20 cellular contexts compared by ENCODE assay signal in genomic region chr20:57802877-57803717, GRCh38.
A peak's percentile ranks its signal among the peaks of the same experiment; 100 is the strongest.
DNase-seq lines count a peak whose midpoint lies in the region; ATAC-seq and TF ChIP-seq lines count a peak whose summit lies in the region.
"Had no signal": no experiment of that assay in that cellular context is flagged by ENCODE, and none has a peak within 500 bp of the region (broad histone marks: within the 10 kb centered on the region; RNA-seq: fewer than 3 reads in every experiment).

No MANE protein-coding gene starts in this region.

- H3K9me3 ChIP-seq in SK-N-SH (no peaks in the 10 kb centered on the region), RWPE2 (ENCODE audit: severe bottlenecking) (no peaks in the 10 kb centered on the region), osteoblast (ENCODE audit: low read depth, low read length) (no peaks in the 10 kb centered on the region)
- H3K9me3 ChIP-seq: BLaER1 treated with 17β-estradiol and CSF1 and Interleukin-3, amounts not matched to agents 10 nM and 100 nM; HAP-1 had no signal

- no peaks in the 10 kb centered on the region for H4K20me1 ChIP-seq in SK-N-SH (ENCODE audit: insufficient read depth)
- H4K20me1 ChIP-seq in osteoblast (ENCODE audit: insufficient read depth, low read length): no peaks in the 10 kb centered on the region
- H4K20me1 ChIP-seq: BLaER1 treated with 17β-estradiol and CSF1 and Interleukin-3, amounts not matched to agents 10 nM and 100 nM had no signal

- H3K4me1 Mint-ChIP-seq in glutamatergic neuron (ENCODE audit: low read depth, unreplicated experiment): peaks cover 27% of the 10 kb centered on the region

- H3K36me3 ChIP-seq in SK-N-SH (replicated peaks in 1 of 2; ENCODE audit: control insufficient read depth in 1 of 2, insufficient read depth in 2 of 2, low read length in 1 of 2) (no peaks in the 10 kb centered on the region), RWPE2 (ENCODE audit: low read depth) (no peaks in the 10 kb centered on the region), osteoblast (ENCODE audit: insufficient read depth, low read length) (no peaks in the 10 kb centered on the region)
- H3K36me3 ChIP-seq: BLaER1 treated with 17β-estradiol and CSF1 and Interleukin-3, amounts not matched to agents 10 nM and 100 nM; HAP-1 had no signal

- peak overlapping the region; percentile 22 for H3K4me3 Mint-ChIP-seq in glutamatergic neuron (ENCODE audit: unreplicated experiment)
- H3K4me3 Mint-ChIP-seq: CD8-positive, alpha-beta T cell had no signal

- H3K4me3 ChIP-seq in SK-N-SH (ENCODE audit: low read depth in 2 of 2, low read length in 1 of 2) (no peak overlapping the region), RWPE2 (ENCODE audit: severe bottlenecking) (no peak overlapping the region), osteoblast (ENCODE audit: insufficient read depth, low read length) (no peak overlapping the region)
- H3K4me3 ChIP-seq: BLaER1 treated with 17β-estradiol and CSF1 and Interleukin-3, amounts not matched to agents 10 nM and 100 nM; GM12878; HAP-1 had no signal

- H3K79me2 ChIP-seq in SK-N-SH (ENCODE audit: insufficient read depth): no peaks in the 10 kb centered on the region
- no peaks in the 10 kb centered on the region for H3K79me2 ChIP-seq in osteoblast (ENCODE audit: insufficient read depth, low read length)

- H3K4me2 ChIP-seq in SK-N-SH (no peak overlapping the region), osteoblast (ENCODE audit: insufficient read depth, low read length) (no peak overlapping the region)

- no peak for TF ChIP-seq EP300 in SK-N-SH (IDR thresholded peaks at IDR 0.05; ENCODE audit: borderline replicate concordance in 1 of 2, low read depth in 1 of 2, low read length in 1 of 2)

- H3F3A ChIP-seq in SK-N-SH (replicated peaks; ENCODE audit: insufficient read depth): no peaks in the 10 kb centered on the region

- no peaks in the 10 kb centered on the region for H3K9me2 ChIP-seq in SK-N-SH

- no peak for TF ChIP-seq CTCF in SK-N-SH (IDR thresholded peaks at IDR 0.05)
- TF ChIP-seq CTCF in RWPE2 (IDR thresholded peaks at IDR 0.05; ENCODE audit: poor library complexity, severe bottlenecking): no peak
- peak; percentile 5 for TF ChIP-seq CTCF in glutamatergic neuron (IDR thresholded peaks at IDR 0.05; ENCODE audit: partially characterized antibody, unreplicated experiment)
- TF ChIP-seq CTCF in osteoblast (IDR thresholded peaks at IDR 0.05; ENCODE audit: extremely low read depth, low read depth, low read length): no peak

- CTCF ChIA-PET in SK-N-SH (lab: Yijun Ruan, JAX): interaction anchor here (0.8 to 1.0 kb wide), 2 partner anchors 207 kb away, joined by 3 read pairs; no protein-coding TSS in a partner anchor

- H3K27me3 ChIP-seq in SK-N-SH (ENCODE audit: insufficient read depth) (no peaks in the 10 kb centered on the region), RWPE2 (ENCODE audit: insufficient read depth, poor library complexity, severe bottlenecking) (no peaks in the 10 kb centered on the region), osteoblast (ENCODE audit: insufficient read depth, low read length) (peaks cover 12% of the 10 kb centered on the region)
- H3K27me3 ChIP-seq: BLaER1 treated with 17β-estradiol and CSF1 and Interleukin-3, amounts not matched to agents 10 nM and 100 nM had no signal

- ATAC-seq in SK-N-SH treated with all-trans-retinoic acid at 6 μM for 48 hours (no peak), RWPE2 (ENCODE audit: low read depth) (0 out of 3 replicates have a peak, but pooled peaks have one; percentile 4), GM18498 (IDR thresholded peaks at IDR 0.05; ENCODE audit: unreplicated experiment) (no peak), HG03460 (IDR thresholded peaks at IDR 0.05; ENCODE audit: unreplicated experiment) (no peak)
- ATAC-seq: CD8-positive, alpha-beta T cell; GM12878; Panc1 had no signal

- no peak overlapping the region; a peak in 1 of 4 replicates for H3K27ac ChIP-seq in SK-N-SH (ENCODE audit: low read depth in 2 of 2, low read length in 1 of 2)
- no peak overlapping the region for H3K27ac ChIP-seq in RWPE2 (ENCODE audit: poor library complexity, severe bottlenecking)
- no peak overlapping the region for H3K27ac ChIP-seq in osteoblast (ENCODE audit: low read depth, low read length)
- H3K27ac ChIP-seq: 22Rv1; BLaER1 treated with 17β-estradiol and CSF1 and Interleukin-3, amounts not matched to agents 10 nM and 100 nM had no signal

- H3K27me3 Mint-ChIP-seq in glutamatergic neuron (ENCODE audit: unreplicated experiment): peaks cover 17% of the 10 kb centered on the region

- no peak for TF ChIP-seq RAD21 in SK-N-SH (IDR thresholded peaks at IDR 0.05; ENCODE audit: low read length)

- WGBS in SK-N-SH (ENCODE audit: low lambda C conversion rate): 83% methylated on average over 11 of the region's 14 CpGs

- POLR2A ChIA-PET in SK-N-SH (lab: Yijun Ruan, JAX): interaction anchor here (0.8 kb wide), 1 partner anchor 93 kb away, joined by 4 read pairs; the partner anchor contains the start of gene PMEPA1

- H3K9ac ChIP-seq in SK-N-SH: no peak overlapping the region
- H3K9ac ChIP-seq: BLaER1 treated with 17β-estradiol and CSF1 and Interleukin-3, amounts not matched to agents 10 nM and 100 nM had no signal

- peaks cover 0 to 33% of the 10 kb centered on the region in 2 experiments; a peak in 1 of 4 replicates for H3K4me1 ChIP-seq in SK-N-SH (ENCODE audit: control insufficient read depth in 1 of 2, insufficient read depth in 2 of 2, low read depth in 1 of 2, low read length in 1 of 2)
- H3K4me1 ChIP-seq in RWPE2 (ENCODE audit: insufficient read depth, poor library complexity, severe bottlenecking): no peaks in the 10 kb centered on the region
- H3K4me1 ChIP-seq in osteoblast (ENCODE audit: insufficient read depth, low read length): no peaks in the 10 kb centered on the region
- H3K4me1 ChIP-seq: HAP-1 had no signal

- no peaks in the 10 kb centered on the region for H3K36me3 Mint-ChIP-seq in glutamatergic neuron (ENCODE audit: unreplicated experiment)
- H3K36me3 Mint-ChIP-seq: CD8-positive, alpha-beta T cell had no signal

- H2AFZ ChIP-seq in SK-N-SH (ENCODE audit: low read depth) (no peak overlapping the region), osteoblast (ENCODE audit: low read length) (no peak overlapping the region)

- peaks cover 2% of the 10 kb centered on the region for H3K9me3 Mint-ChIP-seq in glutamatergic neuron (ENCODE audit: unreplicated experiment)
- H3K9me3 Mint-ChIP-seq: CD8-positive, alpha-beta T cell had no signal

- no peak overlapping the region for H3K27ac Mint-ChIP-seq in glutamatergic neuron (ENCODE audit: unreplicated experiment)
- H3K27ac Mint-ChIP-seq: CD8-positive, alpha-beta T cell had no signal

- DNase-seq in SK-N-SH (peak; percentile 60), RWPE2 (ENCODE audit: low spot score) (peak; percentile 75), glutamatergic neuron (no peak), osteoblast (ENCODE audit: insufficient read length, low spot score, missing footprints) (peak; percentile 83), NCI-H1417 (lab: John Stamatoyannopoulos, UW) (no peak)
- DNase-seq: CD8-positive, alpha-beta T cell; DND-41; Kasumi-1; NCI-H1417 treated with DMSO at 0.1 percent for 48 hours; NCI-H187 treated with DMSO at 0.1 percent for 48 hours; NCI-H2227 treated with DMSO at 0.1 percent for 48 hours; NCI-H510A had no signal

TF ChIP-seq in SK-N-SH treated with all-trans-retinoic acid at 6 μM for 48 hours, 23 proteins besides CTCF, POLR2A, EP300 and RAD21:
- no peak for TF ChIP-seq ISL1 (CRISPR knock-in tag; IDR thresholded peaks at IDR 0.05)
- TF ChIP-seq ZNF70 (CRISPR knock-in tag; IDR thresholded peaks at IDR 0.05): no peak
- TF ChIP-seq BACH2 (CRISPR knock-in tag; IDR thresholded peaks at IDR 0.05; ENCODE audit: borderline replicate concordance): no peak
- no peak for TF ChIP-seq CREB5 (CRISPR knock-in tag; IDR thresholded peaks at IDR 0.05; ENCODE audit: low read depth)
- no peak for TF ChIP-seq CSDC2 (CRISPR knock-in tag; IDR thresholded peaks at IDR 0.05)
- TF ChIP-seq, protein P1, sequence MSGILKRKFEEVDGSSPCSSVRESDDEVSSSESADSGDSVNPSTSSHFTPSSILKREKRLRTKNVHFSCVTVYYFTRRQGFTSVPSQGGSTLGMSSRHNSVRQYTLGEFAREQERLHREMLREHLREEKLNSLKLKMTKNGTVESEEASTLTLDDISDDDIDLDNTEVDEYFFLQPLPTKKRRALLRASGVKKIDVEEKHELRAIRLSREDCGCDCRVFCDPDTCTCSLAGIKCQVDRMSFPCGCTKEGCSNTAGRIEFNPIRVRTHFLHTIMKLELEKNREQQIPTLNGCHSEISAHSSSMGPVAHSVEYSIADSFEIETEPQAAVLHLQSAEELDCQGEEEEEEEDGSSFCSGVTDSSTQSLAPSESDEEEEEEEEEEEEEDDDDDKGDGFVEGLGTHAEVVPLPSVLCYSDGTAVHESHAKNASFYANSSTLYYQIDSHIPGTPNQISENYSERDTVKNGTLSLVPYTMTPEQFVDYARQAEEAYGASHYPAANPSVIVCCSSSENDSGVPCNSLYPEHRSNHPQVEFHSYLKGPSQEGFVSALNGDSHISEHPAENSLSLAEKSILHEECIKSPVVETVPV (CRISPR knock-in tag; IDR thresholded peaks at IDR 0.05): no peak
- TF ChIP-seq OSR1 (CRISPR knock-in tag; IDR thresholded peaks at IDR 0.05): no peak

Comparison
In these comparisons a context has a peak if more than half of its experiments do, and no peak if none do; other contexts are left out.
1. DNase-seq: peak in SK-N-SH (single experiment), RWPE2 (single experiment) and osteoblast (single experiment); none in glutamatergic neuron (single experiment) and NCI-H1417 (0 of 3).